ENCODE assay signal across 2 cellular contexts in genomic region chr17:82070611-82071010, GRCh38.
TF ChIP-seq lines count a peak whose summit lies in the region.

No MANE protein-coding gene starts in this region.

TF ChIP-seq in HEK293, 187 proteins besides CTCF, POLR2A, EP300 and RAD21:
- TF ChIP-seq ZNF112 (tag by site-specific recombination; IDR thresholded peaks at IDR 0.05) = no peak
- TF ChIP-seq ZNF776 (tag by site-specific recombination; IDR thresholded peaks at IDR 0.05; ENCODE audit: borderline replicate concordance) = no peak
- no peak for TF ChIP-seq ZNF366 (tag by site-specific recombination; conservative IDR thresholded peaks at IDR 0.05)
- 0 out of 2 replicates have a peak, but pooled peaks have one; percentile 32 for TF ChIP-seq ZNF121 (tag by site-specific recombination; IDR thresholded peaks at IDR 0.05)
- TF ChIP-seq KLF9 (tag by site-specific recombination; IDR thresholded peaks at IDR 0.05; ENCODE audit: low read depth) = no peak
- TF ChIP-seq SCRT2 (tag by site-specific recombination; IDR thresholded peaks at IDR 0.05) = no peak
- TF ChIP-seq ZNF518A (tag by site-specific recombination; conservative IDR thresholded peaks at IDR 0.05; ENCODE audit: low read depth) = no peak
TF ChIP-seq in HEK293: peak in this region for 1.

TF ChIP-seq in K562, 482 proteins besides CTCF, POLR2A, EP300 and RAD21:
- TF ChIP-seq RB1 (IDR thresholded peaks at IDR 0.05; ENCODE audit: low read depth) = no peak
- no peak for TF ChIP-seq ZBTB49 (CRISPR knock-in tag; IDR thresholded peaks at IDR 0.05; ENCODE audit: borderline replicate concordance)
- peak; percentile 84 for TF ChIP-seq MEIS2 (IDR thresholded peaks at IDR 0.05; ENCODE audit: partially characterized antibody)
- no peak for TF ChIP-seq ZNF778 (CRISPR knock-in tag; IDR thresholded peaks at IDR 0.05)
- TF ChIP-seq, protein P1, sequence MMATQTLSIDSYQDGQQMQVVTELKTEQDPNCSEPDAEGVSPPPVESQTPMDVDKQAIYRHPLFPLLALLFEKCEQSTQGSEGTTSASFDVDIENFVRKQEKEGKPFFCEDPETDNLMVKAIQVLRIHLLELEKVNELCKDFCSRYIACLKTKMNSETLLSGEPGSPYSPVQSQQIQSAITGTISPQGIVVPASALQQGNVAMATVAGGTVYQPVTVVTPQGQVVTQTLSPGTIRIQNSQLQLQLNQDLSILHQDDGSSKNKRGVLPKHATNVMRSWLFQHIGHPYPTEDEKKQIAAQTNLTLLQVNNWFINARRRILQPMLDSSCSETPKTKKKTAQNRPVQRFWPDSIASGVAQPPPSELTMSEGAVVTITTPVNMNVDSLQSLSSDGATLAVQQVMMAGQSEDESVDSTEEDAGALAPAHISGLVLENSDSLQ (IDR thresholded peaks at IDR 0.05) = peak; percentile 83
- TF ChIP-seq BRF2 (IDR thresholded peaks at IDR 0.05; ENCODE audit: borderline replicate concordance, insufficient read depth, insufficient read length) = no peak
- no peak for TF ChIP-seq ZNF175 (CRISPR knock-in tag; IDR thresholded peaks at IDR 0.05; ENCODE audit: low read depth)
- TF ChIP-seq, protein P2, sequence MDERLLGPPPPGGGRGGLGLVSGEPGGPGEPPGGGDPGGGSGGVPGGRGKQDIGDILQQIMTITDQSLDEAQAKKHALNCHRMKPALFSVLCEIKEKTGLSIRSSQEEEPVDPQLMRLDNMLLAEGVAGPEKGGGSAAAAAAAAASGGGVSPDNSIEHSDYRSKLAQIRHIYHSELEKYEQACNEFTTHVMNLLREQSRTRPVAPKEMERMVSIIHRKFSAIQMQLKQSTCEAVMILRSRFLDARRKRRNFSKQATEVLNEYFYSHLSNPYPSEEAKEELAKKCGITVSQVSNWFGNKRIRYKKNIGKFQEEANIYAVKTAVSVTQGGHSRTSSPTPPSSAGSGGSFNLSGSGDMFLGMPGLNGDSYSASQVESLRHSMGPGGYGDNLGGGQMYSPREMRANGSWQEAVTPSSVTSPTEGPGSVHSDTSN (CRISPR knock-in tag; IDR thresholded peaks at IDR 0.05; ENCODE audit: low read depth) = no peak
- TF ChIP-seq, protein P2 (tag; conservative IDR thresholded peaks at IDR 0.05; ENCODE audit: low read depth) = peak; percentile 74
- no peak for TF ChIP-seq PYGO2 (tag; IDR thresholded peaks at IDR 0.05)
